Comparison of ENCODE assay signal across 13 cellular contexts in genomic region chr15:48695835-48696573, GRCh38.
"Had no signal": no experiment of that assay in that cellular context is flagged by ENCODE, and none has a peak within 500 bp of the region (broad histone marks: within the 10 kb centered on the region; RNA-seq: fewer than 3 reads in every experiment).

No MANE protein-coding gene starts in this region.

- H3K27ac ChIP-seq: gastroesophageal sphincter, right atrium auricular region, transverse colon, VCaP had no signal

- H3K27me3 ChIP-seq: gastroesophageal sphincter, right atrium auricular region, transverse colon had no signal

- H3K4me3 ChIP-seq: gastroesophageal sphincter, right atrium auricular region, transverse colon had no signal

- H3K9me3 Mint-ChIP-seq: activated CD4-positive, alpha-beta memory T cell treated with anti-CD3 and anti-CD28 coated beads for 36 hours; activated T-cell treated with anti-CD3 and anti-CD28 coated beads, Interleukin-2, amount 50 U/mL, for 4 hours; naive B cell; stimulated activated effector memory CD8-positive, alpha-beta T cell treated with anti-CD3 and anti-CD28 coated beads, Interleukin-12 subunit alpha, Interleukin-12 subunit beta, amount 100 ng/mL, for 72 hours had no signal

- H3K9me3 ChIP-seq: gastroesophageal sphincter, right atrium auricular region, transverse colon had no signal

- H3K36me3 ChIP-seq: gastroesophageal sphincter, right atrium auricular region, transverse colon had no signal

- ATAC-seq: activated T-cell treated with anti-CD3 and anti-CD28 coated beads, Interleukin-2, amount 50 U/mL, for 4 hours; gastroesophageal sphincter; stimulated activated effector memory CD8-positive, alpha-beta T cell treated with anti-CD3 and anti-CD28 coated beads, Interleukin-12 subunit alpha, Interleukin-12 subunit beta, amount 100 ng/mL, for 72 hours had no signal

- H3K36me3 Mint-ChIP-seq: activated CD4-positive, alpha-beta memory T cell treated with anti-CD3 and anti-CD28 coated beads for 36 hours; activated naive CD8-positive, alpha-beta T cell; naive B cell; stimulated activated effector memory CD8-positive, alpha-beta T cell treated with anti-CD3 and anti-CD28 coated beads, Interleukin-12 subunit alpha, Interleukin-12 subunit beta, amount 100 ng/mL, for 72 hours had no signal

- H3K4me3 Mint-ChIP-seq: activated CD4-positive, alpha-beta memory T cell treated with anti-CD3 and anti-CD28 coated beads for 36 hours; activated naive CD8-positive, alpha-beta T cell; activated T-cell treated with anti-CD3 and anti-CD28 coated beads, Interleukin-2, amount 50 U/mL, for 4 hours; naive B cell; stimulated activated effector memory CD8-positive, alpha-beta T cell treated with anti-CD3 and anti-CD28 coated beads, Interleukin-12 subunit alpha, Interleukin-12 subunit beta, amount 100 ng/mL, for 72 hours had no signal

- DNase-seq: activated CD4-positive, alpha-beta memory T cell treated with anti-CD3 and anti-CD28 coated beads for 36 hours; activated effector memory CD4-positive, alpha-beta T cell treated with anti-CD3 and anti-CD28 coated beads, Interleukin-2, amount 50 U/mL, for 16 hours; activated T-cell treated with anti-CD3 and anti-CD28 coated beads, Interleukin-2, amount 50 U/mL, for 4 hours; kidney; naive B cell; posterior cingulate gyrus; T-helper 2 cell; transverse colon had no signal

- H3K4me1 Mint-ChIP-seq: naive B cell; stimulated activated effector memory CD8-positive, alpha-beta T cell treated with anti-CD3 and anti-CD28 coated beads, Interleukin-12 subunit alpha, Interleukin-12 subunit beta, amount 100 ng/mL, for 72 hours had no signal

- H3K27me3 Mint-ChIP-seq: activated CD4-positive, alpha-beta memory T cell treated with anti-CD3 and anti-CD28 coated beads for 36 hours; activated naive CD8-positive, alpha-beta T cell; naive B cell had no signal

- H3K27ac Mint-ChIP-seq: activated CD4-positive, alpha-beta memory T cell treated with anti-CD3 and anti-CD28 coated beads for 36 hours; activated naive CD8-positive, alpha-beta T cell; stimulated activated effector memory CD8-positive, alpha-beta T cell treated with anti-CD3 and anti-CD28 coated beads, Interleukin-12 subunit alpha, Interleukin-12 subunit beta, amount 100 ng/mL, for 72 hours had no signal

- H3K4me1 ChIP-seq: gastroesophageal sphincter, right atrium auricular region, transverse colon had no signal
